In the genomic region with DNA sequence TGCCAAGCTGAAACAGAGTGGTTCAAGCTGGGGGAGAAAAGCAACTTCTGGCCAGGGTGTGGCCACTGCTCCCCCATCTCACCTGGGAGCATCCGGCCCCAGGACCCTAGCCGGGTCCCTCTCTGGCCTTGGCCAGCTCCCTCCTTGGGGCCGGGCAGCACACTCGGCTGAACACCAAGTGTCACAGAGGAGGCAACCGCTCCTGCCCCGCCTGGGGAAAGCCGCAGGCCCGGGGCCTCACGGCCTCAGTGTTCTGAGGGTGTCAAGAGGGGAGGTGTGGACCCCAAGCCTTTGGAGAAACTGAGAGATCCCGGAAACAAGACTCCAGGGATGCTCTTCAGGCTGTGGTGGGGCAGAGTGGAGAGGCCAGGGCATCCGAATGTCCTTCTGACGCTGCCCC, we compare ENCODE assay signal across 23 cellular contexts.
"Had no signal": no experiment of that assay in that cellular context is flagged by ENCODE, and none has a peak within 500 bp of the region (broad histone marks: within the 10 kb centered on the region; RNA-seq: fewer than 3 reads in every experiment).

No MANE protein-coding gene starts in this region.

- H3K4me1 ChIP-seq: colonic mucosa, esophagus squamous epithelium, gastrocnemius medialis, heart right ventricle, left lung, lower lobe of right lung had no signal

- H3K9me3 ChIP-seq: colonic mucosa, esophagus squamous epithelium, gastrocnemius medialis, heart right ventricle, left lung, lower lobe of right lung had no signal

- H3K9me3 Mint-ChIP-seq: dendritic cell treated with granulocyte-macrophage colony-stimulating factor and Interleukin-4, amounts not matched to agents 40 ng/mL and 50 ng/mL, for 4 days; effector memory CD8-positive, alpha-beta T cell; endodermal cell had no signal

- H3K27ac Mint-ChIP-seq: dendritic cell treated with granulocyte-macrophage colony-stimulating factor and Interleukin-4, amounts not matched to agents 40 ng/mL and 50 ng/mL, for 4 days; effector memory CD8-positive, alpha-beta T cell; endodermal cell had no signal

- ATAC-seq: effector memory CD8-positive, alpha-beta T cell; esophagus mucosa; gastrocnemius medialis; heart right ventricle; left cardiac atrium; left lung; left ventricle myocardium superior; lower lobe of right lung had no signal

- H3K27ac ChIP-seq: colonic mucosa, epithelial cell of prostate, esophagus squamous epithelium, gastrocnemius medialis, heart right ventricle, left lung, lower lobe of right lung had no signal

- H3K27me3 Mint-ChIP-seq: dendritic cell treated with granulocyte-macrophage colony-stimulating factor and Interleukin-4, amounts not matched to agents 40 ng/mL and 50 ng/mL, for 4 days had no signal

- H3K4me3 Mint-ChIP-seq: dendritic cell treated with granulocyte-macrophage colony-stimulating factor and Interleukin-4, amounts not matched to agents 40 ng/mL and 50 ng/mL, for 4 days; effector memory CD8-positive, alpha-beta T cell; endodermal cell had no signal

- H3K36me3 ChIP-seq: colonic mucosa, esophagus squamous epithelium, gastrocnemius medialis, heart right ventricle, left lung, lower lobe of right lung had no signal

- DNase-seq: colonic mucosa; cortex of kidney; effector CD8-positive, alpha-beta T cell; effector memory CD8-positive, alpha-beta T cell; endodermal cell; erythroblast; esophagus squamous epithelium; foreskin fibroblast; foreskin melanocyte; gastrocnemius medialis; glutamatergic neuron; head of caudate nucleus; heart right ventricle; hippocampal formation; left cardiac atrium; left lung; left ventricle myocardium superior; lower lobe of right lung; mesenchymal stem cell; midbrain had no signal

- H3K4me3 ChIP-seq: colonic mucosa, esophagus squamous epithelium, gastrocnemius medialis, heart right ventricle, left lung, lower lobe of right lung had no signal

- H3K4me1 Mint-ChIP-seq: endodermal cell had no signal
